In genomic region chr1:160837558-160838205, GRCh38 we compare ENCODE assay signal across 8 cellular contexts. TPM values are rescaled to one million over a fixed set of nuclear protein-coding genes. Genes with fewer than 3 reads are reported as not detected.
DNase-seq lines count a peak whose midpoint lies in the region; ATAC-seq and TF ChIP-seq lines count a peak whose summit lies in the region.

No MANE protein-coding gene starts in this region.

- peak; percentile 65 for DNase-seq in Calu3
- DNase-seq in activated CD4-positive, CD25-positive, alpha-beta regulatory T cell treated with anti-CD3 and anti-CD28 coated beads, Interleukin-2, amount 50 U/mL, for 72 hours = peak; percentile 67
- DNase-seq in effector CD8-positive, alpha-beta T cell (lab: John Stamatoyannopoulos, UW) = peak; percentile 58
- peak; percentile 81 for DNase-seq in stimulated activated CD4-positive, alpha-beta T cell treated with anti-CD3 and anti-CD28 coated beads, Interleukin-15, amount 100 ng/mL, for 24 hours
- no peak for DNase-seq in NCI-H1694 (lab: John Stamatoyannopoulos, UW)
- no peak for DNase-seq in glutamatergic neuron

- ATAC-seq in GM19455 (IDR thresholded peaks at IDR 0.05; ENCODE audit: unreplicated experiment) (peak; percentile 83), HG03521 (IDR thresholded peaks at IDR 0.05; ENCODE audit: unreplicated experiment) (peak; percentile 73)

- intact Hi-C loops in Calu3 (cut with micrococcal nuclease; ENCODE audit: unreplicated experiment) = loop anchor here (5.0 to 10.0 kb wide), 3 partner anchors 45 to 300 kb away; no protein-coding TSS in a partner anchor

- H3K27me3 Mint-ChIP-seq in Calu3 (ENCODE audit: unreplicated experiment) (peaks cover 30% of the 10 kb centered on the region), glutamatergic neuron (ENCODE audit: unreplicated experiment) (no peaks in the 10 kb centered on the region)

- H3K4me1 Mint-ChIP-seq in Calu3 (ENCODE audit: low read depth, unreplicated experiment) (peaks cover 46% of the 10 kb centered on the region), glutamatergic neuron (ENCODE audit: low read depth, unreplicated experiment) (peaks cover under 1% of the 10 kb centered on the region)

- TF ChIP-seq CTCF in Calu3 (IDR thresholded peaks at IDR 0.05; ENCODE audit: unreplicated experiment) = no peak
- no peak for TF ChIP-seq CTCF in glutamatergic neuron (IDR thresholded peaks at IDR 0.05; ENCODE audit: partially characterized antibody, unreplicated experiment)

- no TSS peak for BruUV-seq in Calu3 (replicated peaks; lab: Mats Ljungman, UMichigan)

- no peak overlapping the region for H3K4me3 Mint-ChIP-seq in Calu3 (ENCODE audit: low read depth, unreplicated experiment)
- H3K4me3 Mint-ChIP-seq in glutamatergic neuron (ENCODE audit: unreplicated experiment) = no peak overlapping the region

- CTCF ChIA-PET in Calu3 (lab: Charles Lee) = interaction anchor here (1.2 to 5.5 kb wide), 4 partner anchors 12 to 115 kb away, joined by 4 to 97 read pairs (median 4); partner anchors contain the start of gene ITLN2

- no peaks in the 10 kb centered on the region for H3K9me3 Mint-ChIP-seq in Calu3 (ENCODE audit: low read depth, unreplicated experiment)
- peaks cover 2% of the 10 kb centered on the region for H3K9me3 Mint-ChIP-seq in glutamatergic neuron (ENCODE audit: unreplicated experiment)

- H3K36me3 Mint-ChIP-seq in Calu3 (ENCODE audit: insufficient read depth, unreplicated experiment) (no peaks in the 10 kb centered on the region), glutamatergic neuron (ENCODE audit: unreplicated experiment) (no peaks in the 10 kb centered on the region)

- H3K27ac Mint-ChIP-seq in Calu3 (ENCODE audit: unreplicated experiment) (no peak overlapping the region), glutamatergic neuron (ENCODE audit: unreplicated experiment) (no peak overlapping the region)

RNA-seq across cellular contexts. Expression of gene CD244, which starts 25.0 kb away (rescaled TPM):
- total RNA-seq in Calu3 (2022) (not detected in 2 replicates), glutamatergic neuron (ENCODE audit: unreplicated experiment) (not detected)

RNA-seq across cellular contexts. Expression of gene LY9, which starts 41.7 kb away (rescaled TPM):
- total RNA-seq in Calu3 (2022) (not detected in 2 replicates), glutamatergic neuron (ENCODE audit: unreplicated experiment) (not detected)

RNA-seq across cellular contexts. Expression of gene ITLN1, which starts 47.3 kb away (rescaled TPM):
- total RNA-seq in Calu3 (2022) = 0.54 TPM in 1 of 2 replicates, not detected in the other
- not detected for total RNA-seq in glutamatergic neuron (ENCODE audit: unreplicated experiment)

Comparison
In these comparisons a context has a peak if more than half of its experiments do, and no peak if none do; other contexts are left out.
1. DNase-seq: peak in Calu3 (single experiment), activated CD4-positive, CD25-positive, alpha-beta regulatory T cell treated with anti-CD3 and anti-CD28 coated beads, Interleukin-2, amount 50 U/mL, for 72 hours (single experiment), effector CD8-positive, alpha-beta T cell (single experiment) and stimulated activated CD4-positive, alpha-beta T cell treated with anti-CD3 and anti-CD28 coated beads, Interleukin-15, amount 100 ng/mL, for 24 hours (single experiment); none in NCI-H1694 (single experiment) and glutamatergic neuron (single experiment).